Comparison of ENCODE assay signal across 23 cellular contexts in the genomic region with DNA sequence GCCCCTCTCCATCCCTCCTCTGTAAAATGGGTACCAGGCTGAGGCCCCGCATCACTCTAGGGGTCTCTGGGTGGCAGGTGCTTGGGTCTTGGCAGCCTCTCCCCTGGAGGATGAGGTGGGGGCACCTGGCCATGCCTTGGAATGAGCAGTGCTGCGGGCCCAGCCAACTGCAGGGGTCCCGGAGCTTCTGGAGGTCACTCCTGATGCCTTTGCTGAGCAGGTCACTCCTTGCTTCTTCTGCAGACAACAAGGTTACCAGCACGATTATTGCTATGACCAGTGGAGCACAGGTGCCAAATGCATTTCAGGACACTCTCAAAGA. TPM values are rescaled to one million over a fixed set of nuclear protein-coding genes. Genes with fewer than 3 reads are reported as not detected.
DNase-seq lines count a peak whose midpoint lies in the region; ATAC-seq, FAIRE-seq and TF ChIP-seq lines count a peak whose summit lies in the region.
"Had no signal": no experiment of that assay in that cellular context is flagged by ENCODE, and none has a peak within 500 bp of the region (broad histone marks: within the 10 kb centered on the region; RNA-seq: fewer than 3 reads in every experiment).

No MANE protein-coding gene starts in this region.

- TF ChIP-seq CTCF in mammary epithelial cell (conservative IDR thresholded peaks at IDR 0.05 in 1 of 2, IDR thresholded peaks at IDR 0.05 in 1 of 2; ENCODE audit: extremely low read depth in 1 of 2, insufficient read depth in 1 of 2, low read depth in 1 of 2, low read length in 2 of 2) (no peak), MCF 10A (IDR thresholded peaks at IDR 0.05; ENCODE audit: unreplicated experiment) (no peak), keratinocyte (optimal IDR thresholded peaks at IDR 0.05 in 1 of 3, IDR thresholded peaks at IDR 0.05 in 1 of 3, conservative IDR thresholded peaks at IDR 0.05 in 1 of 3; ENCODE audit: extremely low read depth in 1 of 3, insufficient read depth in 2 of 3, low read length in 3 of 3) (no peak), type B pancreatic cell (conservative IDR thresholded peaks at IDR 0.05) (no peak)

- H3K9me3 ChIP-seq in mammary epithelial cell (replicated peaks; ENCODE audit: insufficient read depth, low read length) (no peaks in the 10 kb centered on the region), SJSA1 (replicated peaks) (no peaks in the 10 kb centered on the region), keratinocyte (ENCODE audit: control insufficient read depth, low read depth, low read length) (no peaks in the 10 kb centered on the region)
- H3K9me3 ChIP-seq: BE2C, SK-N-SH had no signal

- H3K9me3 Mint-ChIP-seq in MCF 10A (ENCODE audit: unreplicated experiment) (no peaks in the 10 kb centered on the region), type B pancreatic cell (no peaks in the 10 kb centered on the region)
- H3K9me3 Mint-ChIP-seq: CD4-positive, alpha-beta T cell had no signal

- CTCF ChIA-PET in mammary epithelial cell (lab: Charles Lee; ENCODE audit: low non-redundant PET): no interaction called here
- CTCF ChIA-PET in MCF 10A (lab: Yijun Ruan, JAX): interaction anchor here (0.6 kb wide), 1 partner anchor 10 kb away, joined by 3 read pairs; no protein-coding TSS in a partner anchor

- H3K27me3 ChIP-seq in mammary epithelial cell (ENCODE audit: insufficient read depth, low read length): no peaks in the 10 kb centered on the region
- no peaks in the 10 kb centered on the region for H3K27me3 ChIP-seq in SJSA1 (replicated peaks)
- H3K27me3 ChIP-seq in keratinocyte (ENCODE audit: control insufficient read depth, extremely low read depth, insufficient read depth, low read length): no peaks in the 10 kb centered on the region
- H3K27me3 ChIP-seq: BE2C had no signal

- no peak overlapping the region for H3K27ac Mint-ChIP-seq in MCF 10A (ENCODE audit: low read depth, unreplicated experiment)
- no peak overlapping the region for H3K27ac Mint-ChIP-seq in type B pancreatic cell
- H3K27ac Mint-ChIP-seq: CD4-positive, alpha-beta T cell had no signal

- H2AFZ ChIP-seq in mammary epithelial cell (ENCODE audit: low read depth, low read length) (no peak overlapping the region), keratinocyte (ENCODE audit: control insufficient read depth, low read length) (no peak overlapping the region)
- H2AFZ ChIP-seq: GM23248 had no signal

- H3K4me3 Mint-ChIP-seq in MCF 10A (ENCODE audit: unreplicated experiment): no peak overlapping the region
- peak overlapping the region; percentile 14 for H3K4me3 Mint-ChIP-seq in type B pancreatic cell
- H3K4me3 Mint-ChIP-seq: CD4-positive, alpha-beta T cell had no signal

- no peak overlapping the region for H3K9ac ChIP-seq in mammary epithelial cell (ENCODE audit: insufficient read depth, low read length)
- H3K9ac ChIP-seq in keratinocyte (ENCODE audit: control insufficient read depth, extremely low read depth, insufficient read depth, low read length): no peak overlapping the region
- H3K9ac ChIP-seq: GM23248, KMS-11 had no signal

- H3K36me3 Mint-ChIP-seq in MCF 10A (ENCODE audit: insufficient read depth, unreplicated experiment) (no peaks in the 10 kb centered on the region), type B pancreatic cell (no peaks in the 10 kb centered on the region)

- H3K4me3 ChIP-seq in mammary epithelial cell (replicated peaks in 1 of 3; ENCODE audit: insufficient read depth in 1 of 3, low read depth in 2 of 3, low read length in 3 of 3) (no peak overlapping the region), SJSA1 (no peak overlapping the region), keratinocyte (ENCODE audit: control insufficient read depth in 2 of 3, extremely low read depth in 1 of 3, insufficient read depth in 2 of 3, low read depth in 1 of 3, low read length in 3 of 3) (peak overlapping the region in 1 of 3 experiments; percentile 4)
- H3K4me3 ChIP-seq: GM12878, GM23248 had no signal

- dilution Hi-C loops in mammary epithelial cell (cut with HindIII; ENCODE audit: low sequenced_read_pairs) (no loop called here), keratinocyte (cut with MboI; ENCODE audit: extremely low pct_ligation_motif_present, low sequenced_read_pairs) (no loop called here)

- BruUV-seq in mammary epithelial cell (replicated peaks; lab: Mats Ljungman, UMichigan) (no TSS peak), MCF 10A (replicated peaks; lab: Mats Ljungman, UMichigan) (no TSS peak)

- H4K20me1 ChIP-seq in mammary epithelial cell (ENCODE audit: insufficient read depth, low read length) (no peaks in the 10 kb centered on the region), keratinocyte (ENCODE audit: control insufficient read depth, extremely low read depth, insufficient read depth, low read length) (no peaks in the 10 kb centered on the region)

- no peaks in the 10 kb centered on the region for H3K9me1 ChIP-seq in keratinocyte (ENCODE audit: control insufficient read depth, extremely low read depth, insufficient read depth, low read length)

- DNase-seq in mammary epithelial cell (no peak), MCF 10A (ENCODE audit: unreplicated experiment) (no peak), SJSA1 (ENCODE audit: low read depth in 1 of 2, low spot score in 2 of 2) (no peak), keratinocyte (ENCODE audit: low read depth, low spot score) (no peak), type B pancreatic cell (ENCODE audit: extremely low spot score, unreplicated experiment) (no peak), dedifferentiated amniotic fluid mesenchymal stem cell (ENCODE audit: extremely low spot score) (no peak), NCI-H774 (lab: John Stamatoyannopoulos, UW) (no peak)
- DNase-seq: 8988T; BE2C; CD4-positive, alpha-beta T cell; DMS153; NCI-H1417; NCI-H187; NCI-H2107; NCI-H524; Right ventricle myocardium superior; SK-N-SH had no signal

- POLR2A ChIA-PET in MCF 10A (lab: Yijun Ruan, JAX): interaction anchor here (0.6 to 3.6 kb wide), 8 partner anchors 9 to 46 kb away, joined by 3 to 30 read pairs (median 6); partner anchors contain the start of gene ZNF488

- H3K4me1 ChIP-seq in mammary epithelial cell (ENCODE audit: insufficient read depth, low read length): peaks cover 42% of the 10 kb centered on the region
- peaks cover 67% of the 10 kb centered on the region for H3K4me1 ChIP-seq in SJSA1 (replicated peaks)
- peaks cover 56% of the 10 kb centered on the region for H3K4me1 ChIP-seq in keratinocyte (ENCODE audit: control insufficient read depth, extremely low read depth, insufficient read depth, low read length)
- H3K4me1 ChIP-seq: BE2C had no signal

- intact Hi-C loops in mammary epithelial cell (cut with micrococcal nuclease) (loop anchor here (1.0 kb wide), 1 partner anchor 10 kb away; no protein-coding TSS in a partner anchor), MCF 10A (cut with micrococcal nuclease) (no loop called here)

- no peak for FAIRE-seq in keratinocyte (lab: Jason Lieb, UNC)
- FAIRE-seq: GM12878, GM19239, HepG2 had no signal

- H3K4me1 Mint-ChIP-seq in MCF 10A (ENCODE audit: insufficient read depth, unreplicated experiment): peaks cover 26% of the 10 kb centered on the region
- peaks cover 25% of the 10 kb centered on the region for H3K4me1 Mint-ChIP-seq in type B pancreatic cell (ENCODE audit: unreplicated experiment)

- H3K79me2 ChIP-seq in mammary epithelial cell (ENCODE audit: insufficient read depth, low read length): no peaks in the 10 kb centered on the region
- H3K79me2 ChIP-seq in keratinocyte (ENCODE audit: control insufficient read depth, insufficient read depth, low read length): no peaks in the 10 kb centered on the region

- in situ Hi-C loops in mammary epithelial cell (cut with MboI; ENCODE audit: low sequenced_read_pairs in 2 of 2): no loop called here

- H3K27ac ChIP-seq in mammary epithelial cell (ENCODE audit: insufficient read depth, low read depth, low read length) (peak overlapping the region; percentile 32), SJSA1 (peak overlapping the region; percentile 28; the same call in 1 of the 2 replicates), keratinocyte (ENCODE audit: control insufficient read depth, insufficient read depth, low read length) (peak overlapping the region; percentile 39)
- H3K27ac ChIP-seq: GM23248, KMS-11 had no signal

- ATAC-seq in HG03354 (IDR thresholded peaks at IDR 0.05; ENCODE audit: poor library complexity, severe bottlenecking, unreplicated experiment): no peak
- ATAC-seq: GM12878 had no signal

- no peaks in the 10 kb centered on the region for H3K27me3 Mint-ChIP-seq in MCF 10A (ENCODE audit: insufficient read depth, unreplicated experiment)
- no peaks in the 10 kb centered on the region for H3K27me3 Mint-ChIP-seq in type B pancreatic cell

- H3K36me3 ChIP-seq in mammary epithelial cell (ENCODE audit: insufficient read depth, low read length) (no peaks in the 10 kb centered on the region), SJSA1 (no peaks in the 10 kb centered on the region), keratinocyte (ENCODE audit: control insufficient read depth in 2 of 2, extremely low read depth in 1 of 2, insufficient read depth in 2 of 2, low read length in 2 of 2) (no peaks in the 10 kb centered on the region)
- H3K36me3 ChIP-seq: BE2C had no signal

- H3K4me2 ChIP-seq in mammary epithelial cell (ENCODE audit: insufficient read depth, low read depth, low read length) (peak overlapping the region; percentile 53), keratinocyte (ENCODE audit: control insufficient read depth, extremely low read depth, insufficient read depth, low read depth, low read length) (peak overlapping the region; percentile 61)
- H3K4me2 ChIP-seq: KMS-11 had no signal

- WGBS in mammary epithelial cell (ENCODE audit: low coverage, missing lambda C conversion rate): 49% methylated on average over 3 of the region's 4 CpGs

RNA-seq across cellular contexts. Expression of gene ZNF488, which starts 22.4 kb away (rescaled TPM):
- 1 to 10 TPM in 1 of 2 donors, under 1 TPM in 1; 0.67 to 1.4 TPM for total RNA-seq in mammary epithelial cell
- 3.5 TPM for polyA plus RNA-seq in mammary epithelial cell
- polyA minus RNA-seq in mammary epithelial cell: 5.2 TPM
- 0.12 TPM in 2 replicates for total RNA-seq in MCF 10A (2022)
- 0.09 and 1.2 TPM in 2 replicates for total RNA-seq in SJSA1 (2014; rRNA removed; shearing (Covaris generic))
- polyA plus RNA-seq in keratinocyte: 1.2 to 1.4 TPM (median 1.4 TPM) in 3 replicates
- polyA plus RNA-seq in keratinocyte (2011; ENCODE audit: low read depth): 0.10 TPM
- polyA plus RNA-seq in keratinocyte (2011; cell fraction: cytosol; rRNA removed): 0.67 and 0.83 TPM in 2 replicates
- 0.57 and 0.61 TPM in 2 replicates for polyA plus RNA-seq in keratinocyte (2011; cell fraction: nucleus; rRNA removed)
- polyA plus RNA-seq in keratinocyte (2012; ENCODE audit: low replicate concordance): 0.79 and 1.1 TPM in 2 replicates
- polyA minus RNA-seq in keratinocyte: 1.2 to 3.1 TPM (median 1.8 TPM) in 3 replicates
- 1.3 TPM for polyA minus RNA-seq in keratinocyte (2011; cell fraction: cytosol; rRNA and poly(A)+ RNA removed)
- polyA minus RNA-seq in keratinocyte (2011; cell fraction: nucleus; rRNA and poly(A)+ RNA removed): 0.31 and 0.32 TPM in 2 replicates
- 4.0 and 4.9 TPM in 2 replicates for total RNA-seq in type B pancreatic cell (ENCODE audit: low replicate concordance)
- total RNA-seq: CD4-positive, alpha-beta T cell; GM12878; GM23248; Right ventricle myocardium superior had no signal
- polyA plus RNA-seq: GM12878 had no signal

RNA-seq across cellular contexts. Expression of gene RBP3, which starts 58.3 kb away (rescaled TPM):
- not detected for total RNA-seq in mammary epithelial cell
- not detected for polyA plus RNA-seq in mammary epithelial cell
- polyA minus RNA-seq in mammary epithelial cell: not detected
- total RNA-seq in MCF 10A (2022): not detected in 2 replicates
- total RNA-seq in SJSA1 (2014; rRNA removed; shearing (Covaris generic)): not detected in 2 replicates
- not detected in 3 replicates for polyA plus RNA-seq in keratinocyte
- not detected for polyA plus RNA-seq in keratinocyte (2011; ENCODE audit: low read depth)
- polyA plus RNA-seq in keratinocyte (2011; cell fraction: cytosol; rRNA removed): not detected in 2 replicates
- not detected in 2 replicates for polyA plus RNA-seq in keratinocyte (2011; cell fraction: nucleus; rRNA removed)
- not detected in 2 replicates for polyA plus RNA-seq in keratinocyte (2012; ENCODE audit: low replicate concordance)
- not detected in 3 replicates for polyA minus RNA-seq in keratinocyte
- not detected for polyA minus RNA-seq in keratinocyte (2011; cell fraction: cytosol; rRNA and poly(A)+ RNA removed)
- polyA minus RNA-seq in keratinocyte (2011; cell fraction: nucleus; rRNA and poly(A)+ RNA removed): not detected in 2 replicates
- total RNA-seq in type B pancreatic cell (ENCODE audit: low replicate concordance): not detected in 2 replicates
- total RNA-seq: CD4-positive, alpha-beta T cell; GM12878; GM23248; HepG2; Right ventricle myocardium superior had no signal
- polyA plus RNA-seq: GM12878, GM23248, HepG2, SK-N-SH had no signal
